In genomic region chr11:110091995-110092576, GRCh38 we compare ENCODE assay signal across 8 cellular contexts. TPM values are rescaled to one million over a fixed set of nuclear protein-coding genes. Genes with fewer than 3 reads are reported as not detected.
DNase-seq lines count a peak whose midpoint lies in the region; ATAC-seq and TF ChIP-seq lines count a peak whose summit lies in the region.

No MANE protein-coding gene starts in this region.

- peak overlapping the region; percentile 96 to 98 for H3K27ac ChIP-seq in coronary artery

- DNase-seq in NCI-H2227 treated with DMSO at 0.1 percent for 48 hours (lab: John Stamatoyannopoulos, UW), result peak; percentile 47
- no peak for DNase-seq in coronary artery (ENCODE audit: low spot score)
- no peak for DNase-seq in naive B cell
- no peak for DNase-seq in COLO668 (lab: John Stamatoyannopoulos, UW; ENCODE audit: unreplicated experiment)
- no peak for DNase-seq in NOMO-1 treated with DMSO at 0.1 percent for 48 hours (lab: John Stamatoyannopoulos, UW; ENCODE audit: unreplicated experiment)

- no peak for ATAC-seq in naive B cell (ENCODE audit: low read depth in 2 of 2)
- no peak for ATAC-seq in HG02610 (IDR thresholded peaks at IDR 0.05; ENCODE audit: unreplicated experiment)
- ATAC-seq in HG02981 (IDR thresholded peaks at IDR 0.05; ENCODE audit: unreplicated experiment), result no peak

- peak overlapping the region; percentile 83 to 93 (median 90) for H3K4me3 Mint-ChIP-seq in naive B cell

- no peak for TF ChIP-seq CTCF in coronary artery (IDR thresholded peaks at IDR 0.05)

- peak overlapping the region in 2 of 6 donors; percentile 20 to 85 for H3K27ac Mint-ChIP-seq in naive B cell

- H3K4me3 ChIP-seq in GM08714 (ENCODE audit: low read length) (peak overlapping the region; percentile 94; the same call in 1 of the 2 replicates), coronary artery (peak overlapping the region; percentile 94)

- no peaks in the 10 kb centered on the region for H3K36me3 Mint-ChIP-seq in naive B cell

- H3K27me3 Mint-ChIP-seq in naive B cell, result peaks cover 36 to 49% (median 40%) of the 10 kb centered on the region in 3 donors

- H3K4me1 Mint-ChIP-seq in naive B cell, result peaks cover 9 to 13% (median 12%) of the 10 kb centered on the region in 3 donors

- peaks cover 0 to 3% (median 0%) of the 10 kb centered on the region in 7 donors for H3K9me3 Mint-ChIP-seq in naive B cell

RNA-seq across cellular contexts. Expression of gene ZC3H12C, which starts 1.1 kb away (rescaled TPM):
- polyA plus RNA-seq in naive B cell (ENCODE audit: low read depth in 6 of 6), result under 1 TPM in 1 of 6 donors, not detected in 5; 0.08 TPM
